14 cellular contexts compared by ENCODE assay signal in genomic region chr18:36441426-36441870, GRCh38.
DNase-seq lines count a peak whose midpoint lies in the region; ATAC-seq and TF ChIP-seq lines count a peak whose summit lies in the region.
"Had no signal": no experiment of that assay in that cellular context is flagged by ENCODE, and none has a peak within 500 bp of the region (broad histone marks: within the 10 kb centered on the region; RNA-seq: fewer than 3 reads in every experiment).

No MANE protein-coding gene starts in this region.

- no peak for DNase-seq in PC-3
- DNase-seq in fibroblast of gingiva (ENCODE audit: low read depth) = peak; percentile 6
- DNase-seq in osteoblast (ENCODE audit: insufficient read length, low spot score, missing footprints) = peak; percentile 43
- DNase-seq in AG08396 (ENCODE audit: low spot score) = no peak
- DNase-seq in CD8-positive, alpha-beta T cell = no peak
- no peak for DNase-seq in medulla oblongata (ENCODE audit: extremely low spot score)
- no peak for DNase-seq in activated effector memory CD4-positive, alpha-beta T cell treated with Interleukin-2 at 50 U/mL for 16 hours
- DNase-seq: activated B cell treated with CpG ODN at 0.5 μM for 24 hours; activated T-cell treated with anti-CD3 and anti-CD28 coated beads, Interleukin-2, amount 50 U/mL, for 1 hour; DMS79; MM.1S; NCI-H524 treated with DMSO at 0.1 percent for 48 hours had no signal

- no peaks in the 10 kb centered on the region for H3K36me3 Mint-ChIP-seq in CD8-positive, alpha-beta T cell

- CTCF ChIA-PET in PC-3 (lab: Charles Lee) = no interaction called here
- CTCF ChIA-PET in CD8-positive, alpha-beta T cell (lab: Charles Lee) = interaction anchor here (1.6 kb wide), 1 partner anchor 9 kb away, joined by 3 read pairs; no protein-coding TSS in a partner anchor

- H3K36me3 ChIP-seq in ACC112 (ENCODE audit: insufficient read depth, low read length) = no peaks in the 10 kb centered on the region
- no peaks in the 10 kb centered on the region for H3K36me3 ChIP-seq in PC-3 (ENCODE audit: low read depth, low read length)
- H3K36me3 ChIP-seq in osteoblast (ENCODE audit: insufficient read depth, low read length) = no peaks in the 10 kb centered on the region
- H3K36me3 ChIP-seq in CD8-positive, alpha-beta T cell (ENCODE audit: insufficient read depth, low read length) = no peaks in the 10 kb centered on the region
- H3K36me3 ChIP-seq: ovary had no signal

- H3F3A ChIP-seq in PC-3 (ENCODE audit: low read length, unreplicated experiment) = no peaks in the 10 kb centered on the region

- no peaks in the 10 kb centered on the region for H3K79me2 ChIP-seq in ACC112 (ENCODE audit: control insufficient read depth, insufficient read depth, low read length, unreplicated experiment)
- H3K79me2 ChIP-seq in PC-3 (ENCODE audit: low read length) = no peaks in the 10 kb centered on the region
- peaks cover 3% of the 10 kb centered on the region for H3K79me2 ChIP-seq in osteoblast (ENCODE audit: insufficient read depth, low read length)

- no peaks in the 10 kb centered on the region for H3K9me2 ChIP-seq in PC-3 (replicated peaks; ENCODE audit: low read length)

- no peak overlapping the region for H3K27ac Mint-ChIP-seq in CD8-positive, alpha-beta T cell
- H3K27ac Mint-ChIP-seq: activated B cell treated with CpG ODN at 0.5 μM for 24 hours had no signal

- H2AFZ ChIP-seq in ACC112 (ENCODE audit: low read length, unreplicated experiment) = peak overlapping the region; percentile 46
- H2AFZ ChIP-seq in PC-3 (ENCODE audit: low read length) = no peak overlapping the region
- peak overlapping the region; percentile 49 for H2AFZ ChIP-seq in osteoblast (ENCODE audit: low read length)

- H3K4me1 ChIP-seq in ACC112 (ENCODE audit: control insufficient read depth, insufficient read depth, low read length, unreplicated experiment) = peaks cover 25% of the 10 kb centered on the region
- peaks cover 17% of the 10 kb centered on the region for H3K4me1 ChIP-seq in PC-3 (ENCODE audit: insufficient read depth, low read length)
- H3K4me1 ChIP-seq in osteoblast (ENCODE audit: insufficient read depth, low read length) = peaks cover 56% of the 10 kb centered on the region
- no peaks in the 10 kb centered on the region for H3K4me1 ChIP-seq in CD8-positive, alpha-beta T cell (ENCODE audit: insufficient read depth, low read length)

- H3K9ac ChIP-seq in PC-3 (ENCODE audit: low read length) = no peak overlapping the region

- no peaks in the 10 kb centered on the region for H3K4me1 Mint-ChIP-seq in CD8-positive, alpha-beta T cell (ENCODE audit: low read depth)
- H3K4me1 Mint-ChIP-seq: activated B cell treated with CpG ODN at 0.5 μM for 24 hours had no signal

- POLR2A ChIA-PET in PC-3 (lab: Charles Lee; ENCODE audit: unreplicated experiment) = no interaction called here
- POLR2A ChIA-PET in CD8-positive, alpha-beta T cell (lab: Charles Lee) = no interaction called here

- H3K27me3 Mint-ChIP-seq in CD8-positive, alpha-beta T cell (ENCODE audit: low read depth) = peaks cover 22% of the 10 kb centered on the region

- H4K20me1 ChIP-seq in PC-3 (ENCODE audit: low read length) = no peaks in the 10 kb centered on the region
- no peaks in the 10 kb centered on the region for H4K20me1 ChIP-seq in osteoblast (ENCODE audit: insufficient read depth, low read length)

- TF ChIP-seq CTCF in PC-3 (conservative IDR thresholded peaks at IDR 0.05; ENCODE audit: low read depth, low read length) (no peak), osteoblast (IDR thresholded peaks at IDR 0.05; ENCODE audit: extremely low read depth, low read depth, low read length) (no peak)
- TF ChIP-seq CTCF in CD8-positive, alpha-beta T cell (IDR thresholded peaks at IDR 0.05) = no peak

- peak overlapping the region; percentile 36; the same call in 1 of the 2 replicates for H3K4me3 ChIP-seq in ACC112 (ENCODE audit: low read depth, low read length)
- H3K4me3 ChIP-seq in PC-3 (ENCODE audit: low read length) = no peak overlapping the region
- H3K4me3 ChIP-seq in osteoblast (ENCODE audit: insufficient read depth, low read length) = no peak overlapping the region
- H3K4me3 ChIP-seq in CD8-positive, alpha-beta T cell (ENCODE audit: low read depth, low read length) = no peak overlapping the region
- H3K4me3 ChIP-seq: ovary had no signal

- H3K4me2 ChIP-seq in PC-3 (ENCODE audit: low read length) (no peak overlapping the region), osteoblast (ENCODE audit: insufficient read depth, low read length) (peak overlapping the region; percentile 38)

- no peaks in the 10 kb centered on the region for H3K9me3 Mint-ChIP-seq in CD8-positive, alpha-beta T cell
- H3K9me3 Mint-ChIP-seq: activated B cell treated with CpG ODN at 0.5 μM for 24 hours had no signal

- H3K27ac ChIP-seq in ACC112 (ENCODE audit: low read depth, low read length) = peak overlapping the region; percentile 43; the same call in 1 of the 2 replicates
- no peak overlapping the region for H3K27ac ChIP-seq in PC-3 (ENCODE audit: low read length)
- H3K27ac ChIP-seq in osteoblast (ENCODE audit: low read depth, low read length) = peak overlapping the region; percentile 72
- H3K27ac ChIP-seq in CD8-positive, alpha-beta T cell (ENCODE audit: low read depth, low read length) = no peak overlapping the region

- intact Hi-C loops in PC-3 (cut with micrococcal nuclease) = no loop called here
- intact Hi-C loops in CD8-positive, alpha-beta T cell (cut with DNase I, micrococcal nuclease) = no loop called here

- H3K27me3 ChIP-seq in ACC112 (ENCODE audit: insufficient read depth, low read length) (no peaks in the 10 kb centered on the region), PC-3 (ENCODE audit: low read length) (no peaks in the 10 kb centered on the region), osteoblast (ENCODE audit: insufficient read depth, low read length) (no peaks in the 10 kb centered on the region)
- no peaks in the 10 kb centered on the region for H3K27me3 ChIP-seq in CD8-positive, alpha-beta T cell (ENCODE audit: insufficient read depth, low read length)
- H3K27me3 ChIP-seq: ovary had no signal

- H3K9me3 ChIP-seq in PC-3 (ENCODE audit: low read length) = no peaks in the 10 kb centered on the region
- no peaks in the 10 kb centered on the region for H3K9me3 ChIP-seq in osteoblast (ENCODE audit: low read depth, low read length)
- H3K9me3 ChIP-seq in CD8-positive, alpha-beta T cell (ENCODE audit: low read length) = no peaks in the 10 kb centered on the region
- H3K9me3 ChIP-seq: ovary had no signal

- ATAC-seq in PC-3 = peak; percentile 11; the same call in 1 of the 2 replicates
- no peak for ATAC-seq in CD8-positive, alpha-beta T cell

- H3K4me3 Mint-ChIP-seq in CD8-positive, alpha-beta T cell = no peak overlapping the region
- H3K4me3 Mint-ChIP-seq: activated B cell treated with CpG ODN at 0.5 μM for 24 hours had no signal

- BruUV-seq in PC-3 (replicated peaks; lab: Mats Ljungman, UMichigan) = no TSS peak

Comparison
In these comparisons a context has a peak if more than half of its experiments do, and no peak if none do; other contexts are left out.
1. H3K27ac ChIP-seq: peak in ACC112 (single experiment) and osteoblast (single experiment); none in PC-3 (single experiment) and CD8-positive, alpha-beta T cell (single experiment).
2. DNase-seq: peak in fibroblast of gingiva (single experiment) and osteoblast (single experiment); none in PC-3 (single experiment), AG08396 (single experiment), CD8-positive, alpha-beta T cell (0 of 7), medulla oblongata (single experiment) and activated effector memory CD4-positive, alpha-beta T cell treated with Interleukin-2 at 50 U/mL for 16 hours (single experiment).